16 cellular contexts compared by ENCODE assay signal in genomic region chrX:120463241-120463640, GRCh38. TPM values are rescaled to one million over a fixed set of nuclear protein-coding genes. Genes with fewer than 3 reads are reported as not detected.
DNase-seq lines count a peak whose midpoint lies in the region; ATAC-seq and TF ChIP-seq lines count a peak whose summit lies in the region.
"Had no signal": no experiment of that assay in that cellular context is flagged by ENCODE, and none has a peak within 500 bp of the region (broad histone marks: within the 10 kb centered on the region; RNA-seq: fewer than 3 reads in every experiment).

No MANE protein-coding gene starts in this region.

- no peak overlapping the region for H3K27ac Mint-ChIP-seq in osteocyte (ENCODE audit: unreplicated experiment)
- H3K27ac Mint-ChIP-seq: activated CD4-positive, alpha-beta memory T cell treated with anti-CD3 and anti-CD28 coated beads, Interleukin-2, amount 10 ng/mL, durations not matched to agents 7 days and 5 days; B cell had no signal

- POLR2A ChIA-PET in A673 (lab: Charles Lee; ENCODE audit: low non-redundant PET): no interaction called here
- POLR2A ChIA-PET in HEK293T (lab: Yijun Ruan, JAX): no interaction called here

- H3K27ac ChIP-seq in A673 (ENCODE audit: low read depth, low read length, poor library complexity, severe bottlenecking): no peak overlapping the region
- H3K27ac ChIP-seq: Peyer's patch had no signal

- no peak for TF ChIP-seq CTCF in A673 (conservative IDR thresholded peaks at IDR 0.05; ENCODE audit: low read depth, low read length)
- TF ChIP-seq CTCF in fibroblast of mammary gland (conservative IDR thresholded peaks at IDR 0.05; ENCODE audit: control insufficient read depth, insufficient read depth, low read depth, low read length): no peak
- no peak for TF ChIP-seq CTCF in osteocyte (IDR thresholded peaks at IDR 0.05)

- H3K9me3 Mint-ChIP-seq in osteocyte (ENCODE audit: unreplicated experiment): peaks cover 5% of the 10 kb centered on the region
- H3K9me3 Mint-ChIP-seq: activated CD4-positive, alpha-beta memory T cell treated with anti-CD3 and anti-CD28 coated beads, Interleukin-2, amount 10 ng/mL, durations not matched to agents 7 days and 5 days had no signal

- H3K4me3 Mint-ChIP-seq in osteocyte (ENCODE audit: unreplicated experiment): no peak overlapping the region
- H3K4me3 Mint-ChIP-seq: activated CD4-positive, alpha-beta memory T cell treated with anti-CD3 and anti-CD28 coated beads, Interleukin-2, amount 10 ng/mL, durations not matched to agents 7 days and 5 days; B cell had no signal

- no peaks in the 10 kb centered on the region for H3K9me3 ChIP-seq in A673 (ENCODE audit: low read depth, low read length, poor library complexity, severe bottlenecking)
- H3K9me3 ChIP-seq: Peyer's patch had no signal

- CTCF ChIA-PET in A673 (lab: Charles Lee) (no interaction called here), HEK293T (lab: Yijun Ruan, JAX) (interaction anchor here (2.4 kb wide), 1 partner anchor 11 kb away, joined by 6 read pairs; no protein-coding TSS in a partner anchor)

- H3K36me3 ChIP-seq in A673 (ENCODE audit: insufficient read depth, low read length, poor library complexity, severe bottlenecking): no peaks in the 10 kb centered on the region
- H3K36me3 ChIP-seq: Peyer's patch had no signal

- no TSS peak for BruUV-seq in A673 (replicated peaks; lab: Mats Ljungman, UMichigan)

- peaks cover 25% of the 10 kb centered on the region for H3K4me1 Mint-ChIP-seq in osteocyte (ENCODE audit: unreplicated experiment)

- no peaks in the 10 kb centered on the region for H3K4me1 ChIP-seq in A673 (ENCODE audit: insufficient read depth, low read length, poor library complexity, severe bottlenecking)

- intact Hi-C loops in A673 (cut with micrococcal nuclease; ENCODE audit: unreplicated experiment): no loop called here

- H3K4me3 ChIP-seq in A673 (ENCODE audit: low read depth, low read length, poor library complexity, severe bottlenecking): no peak overlapping the region
- no peak overlapping the region for H3K4me3 ChIP-seq in fibroblast of mammary gland (ENCODE audit: control insufficient read depth, low read depth, low read length)
- H3K4me3 ChIP-seq: Peyer's patch had no signal

- no peaks in the 10 kb centered on the region for H3K27me3 ChIP-seq in A673 (replicated peaks; ENCODE audit: insufficient read depth, low read depth, low read length, poor library complexity)
- H3K27me3 ChIP-seq: Peyer's patch had no signal

- no peaks in the 10 kb centered on the region for H3K27me3 Mint-ChIP-seq in osteocyte (ENCODE audit: unreplicated experiment)
- H3K27me3 Mint-ChIP-seq: activated CD4-positive, alpha-beta memory T cell treated with anti-CD3 and anti-CD28 coated beads, Interleukin-2, amount 10 ng/mL, durations not matched to agents 7 days and 5 days; B cell had no signal

- H3K36me3 Mint-ChIP-seq in osteocyte (ENCODE audit: unreplicated experiment): no peaks in the 10 kb centered on the region

- ATAC-seq in HG03520 (IDR thresholded peaks at IDR 0.05; ENCODE audit: unreplicated experiment): no peak
- ATAC-seq: sciatic nerve had no signal

- DNase-seq in A673 (ENCODE audit: low spot score): peak; percentile 58
- peak; percentile 13 for DNase-seq in H4 (ENCODE audit: low spot score)
- DNase-seq in OCI-M1 (lab: John Stamatoyannopoulos, UW): peak; percentile 57
- DNase-seq in fibroblast of mammary gland (ENCODE audit: low read depth): peak; percentile 63
- DNase-seq in kidney glomerular epithelial cell (lab: John Stamatoyannopoulos, UW): no peak
- no peak for DNase-seq in HEK293T (ENCODE audit: extremely low spot score)
- DNase-seq in osteocyte (ENCODE audit: extremely low spot score, unreplicated experiment): no peak
- DNase-seq: activated CD4-positive, alpha-beta memory T cell treated with anti-CD3 and anti-CD28 coated beads, Interleukin-2, amount 10 ng/mL, durations not matched to agents 7 days and 5 days; activated gamma-delta T cell; caudate nucleus; NCI-H2081; Peyer's patch; T-helper 2 cell had no signal

TF ChIP-seq in HEK293T, 16 proteins besides CTCF, POLR2A, EP300 and RAD21:
- TF ChIP-seq CTBP1 (IDR thresholded peaks at IDR 0.05; ENCODE audit: borderline replicate concordance) (no peak), FOXK2 (IDR thresholded peaks at IDR 0.05) (no peak), ELF4 (IDR thresholded peaks at IDR 0.05) (no peak), NFRKB (IDR thresholded peaks at IDR 0.05) (no peak), BHLHE40 (IDR thresholded peaks at IDR 0.05; ENCODE audit: borderline replicate concordance) (no peak), SP1 (IDR thresholded peaks at IDR 0.05) (no peak), ZNF384 (IDR thresholded peaks at IDR 0.05) (no peak), L3MBTL2 (conservative IDR thresholded peaks at IDR 0.05) (no peak), LEF1 (IDR thresholded peaks at IDR 0.05; ENCODE audit: borderline replicate concordance) (no peak), FOXM1 (IDR thresholded peaks at IDR 0.05; ENCODE audit: borderline replicate concordance) (no peak)
TF ChIP-seq in HEK293T: peak in this region for 0.

RNA-seq across cellular contexts. Expression of gene LAMP2, which starts 5.9 kb away (rescaled TPM):
- total RNA-seq in A673 (2021) (51.1 and 61.0 TPM in 2 replicates), osteocyte (206 and 214 TPM in 2 replicates)
- total RNA-seq in H4 (2014; rRNA removed; shearing (Covaris generic)): 135 and 214 TPM in 2 replicates

Comparison
In these comparisons a context has a peak if more than half of its experiments do, and no peak if none do; other contexts are left out.
1. DNase-seq: peak in A673 (single experiment), H4 (single experiment), OCI-M1 (single experiment) and fibroblast of mammary gland (single experiment); none in kidney glomerular epithelial cell (single experiment), HEK293T (single experiment) and osteocyte (single experiment).